24 cellular contexts compared by ENCODE assay signal in the genomic region with DNA sequence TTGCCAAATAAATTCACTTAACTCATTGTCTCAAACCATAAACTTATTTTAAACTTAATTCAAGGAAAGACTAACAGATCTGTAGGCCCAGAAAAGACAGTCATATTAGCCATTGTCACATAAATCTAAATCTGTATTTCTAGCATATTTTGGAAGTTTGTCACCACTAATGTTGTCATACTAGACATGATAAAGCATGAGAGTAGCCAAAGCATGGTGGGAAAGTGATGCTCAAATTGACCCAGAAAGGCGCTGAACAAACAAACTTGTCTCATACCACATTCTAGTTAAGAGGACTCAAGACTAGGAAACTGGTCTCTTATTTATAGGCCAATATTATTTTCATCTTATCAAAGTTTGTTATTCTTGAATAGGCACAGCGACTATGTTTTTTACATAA.
"Had no signal": no experiment of that assay in that cellular context is flagged by ENCODE, and none has a peak within 500 bp of the region (broad histone marks: within the 10 kb centered on the region; RNA-seq: fewer than 3 reads in every experiment).

No MANE protein-coding gene starts in this region.

- ATAC-seq: activated CD8-positive, alpha-beta T cell treated with anti-CD3 and anti-CD28 coated beads, Interleukin-2, amount 10 ng/mL, durations not matched to agents 7 days and 5 days; natural killer cell; psoas muscle; stimulated activated effector memory CD8-positive, alpha-beta T cell treated with anti-CD3 and anti-CD28 coated beads, Interleukin-12 subunit alpha, Interleukin-12 subunit beta, amount 100 ng/mL, for 72 hours; stimulated activated naive CD8-positive, alpha-beta T cell treated with anti-CD3 and anti-CD28 coated beads, Interleukin-15, amount 100 ng/mL, for 72 hours; T-cell had no signal

- H3K9me3 ChIP-seq: ascending aorta, breast epithelium, esophagus squamous epithelium, left ventricle myocardium inferior, ovary, psoas muscle, suprapubic skin, transverse colon, vagina had no signal

- H3K27ac ChIP-seq: breast epithelium, esophagus squamous epithelium, left ventricle myocardium inferior, ovary, psoas muscle, right atrium auricular region, suprapubic skin, transverse colon, vagina, WERI-Rb-1 had no signal

- H3K4me3 ChIP-seq: ascending aorta, breast epithelium, coronary artery, esophagus squamous epithelium, left ventricle myocardium inferior, ovary, psoas muscle, right atrium auricular region, suprapubic skin, transverse colon, vagina had no signal

- H3K27me3 ChIP-seq: ascending aorta, breast epithelium, esophagus squamous epithelium, ovary, right atrium auricular region, suprapubic skin, vagina had no signal

- H3K4me1 ChIP-seq: breast epithelium, esophagus squamous epithelium, left ventricle myocardium inferior, psoas muscle, transverse colon had no signal

- H3K36me3 ChIP-seq: breast epithelium, esophagus squamous epithelium, left ventricle myocardium inferior, ovary, transverse colon, vagina, WERI-Rb-1 had no signal

- DNase-seq: activated CD4-positive, alpha-beta T cell treated with anti-CD3 and anti-CD28 coated beads, Interleukin-2, amount 50 U/mL, for 1 hour; activated CD4-positive, CD25-positive, alpha-beta regulatory T cell treated with anti-CD3 and anti-CD28 coated beads, Interleukin-2, amount 50 U/mL, for 72 hours; activated CD8-positive, alpha-beta T cell treated with anti-CD3 and anti-CD28 coated beads, Interleukin-2, amount 10 ng/mL, durations not matched to agents 7 days and 5 days; activated gamma-delta T cell treated with Interleukin-2 at 50 U/mL for 16 hours; esophagus squamous epithelium; immature natural killer cell; kidney glomerular epithelial cell; left ventricle myocardium inferior; midbrain; natural killer cell; ovary; psoas muscle; stimulated activated CD4-positive, alpha-beta T cell treated with anti-CD3 and anti-CD28 coated beads, Interleukin-12 subunit alpha, Interleukin-12 subunit beta, amount 100 ng/mL, for 4 hours; stimulated activated naive CD8-positive, alpha-beta T cell treated with anti-CD3 and anti-CD28 coated beads, Interleukin-15, amount 100 ng/mL, for 72 hours; T-cell; transverse colon; WERI-Rb-1 had no signal
